8 cellular contexts compared by ENCODE assay signal in the genomic region with DNA sequence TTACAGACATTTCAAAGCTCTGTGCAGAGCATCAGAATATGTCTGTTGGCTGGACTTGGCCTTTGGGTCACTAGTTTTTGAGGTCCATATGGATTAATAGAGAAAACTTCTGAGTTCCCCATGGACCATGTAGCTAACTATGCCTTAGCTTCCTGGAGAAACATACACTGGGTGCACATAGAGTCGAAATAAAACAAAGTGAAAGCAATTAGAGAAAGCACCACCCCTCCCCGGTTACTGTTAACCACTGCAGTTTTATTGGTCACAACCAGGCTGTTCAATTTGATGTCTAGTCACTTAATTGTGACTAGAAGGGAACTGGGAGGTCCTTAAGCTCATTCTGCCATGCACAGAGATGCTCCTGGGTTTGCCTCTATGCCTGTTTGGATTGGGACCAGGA. TPM values are rescaled to one million over a fixed set of nuclear protein-coding genes. Genes with fewer than 3 reads are reported as not detected.
"Had no signal": no experiment of that assay in that cellular context is flagged by ENCODE, and none has a peak within 500 bp of the region (broad histone marks: within the 10 kb centered on the region; RNA-seq: fewer than 3 reads in every experiment).

No MANE protein-coding gene starts in this region.

- DNase-seq: H9, HCEC 1CT, IMR-90 had no signal

- ATAC-seq: GM23338 had no signal

- FAIRE-seq: H1, H54, HTR-8/SVneo had no signal

- H3K4me3 ChIP-seq: GM23338 had no signal

- H3K4me2 ChIP-seq: GM23338 had no signal

- H2AFZ ChIP-seq: GM23338 had no signal

RNA-seq across cellular contexts. Expression of gene FAM240B, which starts 4.2 kb away (rescaled TPM):
- total RNA-seq: GM23338, H1, H9, HT-29, IMR-90 had no signal
- polyA plus RNA-seq: GM23338, H1, IMR-90 had no signal
